ENCODE assay signal across 1 cellular context in the genomic region with DNA sequence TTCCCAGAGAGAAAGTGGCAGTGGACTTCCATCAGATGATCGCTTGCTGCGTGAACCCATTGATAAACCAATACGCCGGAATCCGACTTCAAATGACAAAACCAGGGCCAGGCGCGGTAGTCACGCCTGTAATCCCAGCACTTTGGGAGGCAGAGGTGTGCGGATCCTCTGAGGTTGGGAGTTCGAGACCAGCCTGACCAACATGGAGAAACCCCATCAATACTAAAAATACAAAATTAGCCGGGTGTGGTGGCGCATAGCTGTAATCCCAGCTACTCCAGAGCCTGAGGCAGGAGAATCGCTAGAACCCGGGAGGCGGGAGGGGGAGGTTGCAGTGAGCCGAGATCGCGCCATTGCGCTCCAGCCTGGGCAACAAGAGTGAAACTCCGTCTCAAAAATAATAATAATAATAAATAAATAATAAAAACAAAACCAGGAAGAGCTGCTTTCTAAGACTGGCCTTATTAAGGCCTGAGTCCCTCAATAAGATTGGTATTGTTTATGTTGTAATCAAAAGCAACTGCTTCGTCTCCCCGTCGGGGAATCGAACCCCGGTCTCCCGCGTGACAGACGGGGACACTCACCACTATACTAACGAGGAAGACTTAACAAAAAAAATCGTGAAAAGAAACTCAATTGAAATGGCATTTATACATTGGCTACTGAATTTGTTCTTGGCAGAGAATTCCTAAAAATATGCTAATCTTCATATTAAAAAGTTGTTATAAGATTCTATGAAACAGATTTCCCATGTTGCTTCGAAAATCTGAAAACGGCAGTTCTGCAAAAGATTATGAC.
A peak's percentile ranks its signal among the peaks of the same experiment; 100 is the strongest.
TF ChIP-seq lines count a peak whose summit lies in the region.

No MANE protein-coding gene starts in this region.

TF ChIP-seq in HEK293, 187 proteins besides CTCF, POLR2A, EP300 and RAD21 (continued from another document and continues in another):
- TF ChIP-seq ZNF112 (tag by site-specific recombination; IDR thresholded peaks at IDR 0.05) = no peak
- no peak for TF ChIP-seq GLIS2 (tag by site-specific recombination; IDR thresholded peaks at IDR 0.05)
- no peak for TF ChIP-seq ZNF223 (tag by site-specific recombination; IDR thresholded peaks at IDR 0.05)
- no peak for TF ChIP-seq ZNF350 (tag by site-specific recombination; IDR thresholded peaks at IDR 0.05)
- TF ChIP-seq GFI1B (tag by site-specific recombination; IDR thresholded peaks at IDR 0.05) = no peak
- TF ChIP-seq, protein P1, sequence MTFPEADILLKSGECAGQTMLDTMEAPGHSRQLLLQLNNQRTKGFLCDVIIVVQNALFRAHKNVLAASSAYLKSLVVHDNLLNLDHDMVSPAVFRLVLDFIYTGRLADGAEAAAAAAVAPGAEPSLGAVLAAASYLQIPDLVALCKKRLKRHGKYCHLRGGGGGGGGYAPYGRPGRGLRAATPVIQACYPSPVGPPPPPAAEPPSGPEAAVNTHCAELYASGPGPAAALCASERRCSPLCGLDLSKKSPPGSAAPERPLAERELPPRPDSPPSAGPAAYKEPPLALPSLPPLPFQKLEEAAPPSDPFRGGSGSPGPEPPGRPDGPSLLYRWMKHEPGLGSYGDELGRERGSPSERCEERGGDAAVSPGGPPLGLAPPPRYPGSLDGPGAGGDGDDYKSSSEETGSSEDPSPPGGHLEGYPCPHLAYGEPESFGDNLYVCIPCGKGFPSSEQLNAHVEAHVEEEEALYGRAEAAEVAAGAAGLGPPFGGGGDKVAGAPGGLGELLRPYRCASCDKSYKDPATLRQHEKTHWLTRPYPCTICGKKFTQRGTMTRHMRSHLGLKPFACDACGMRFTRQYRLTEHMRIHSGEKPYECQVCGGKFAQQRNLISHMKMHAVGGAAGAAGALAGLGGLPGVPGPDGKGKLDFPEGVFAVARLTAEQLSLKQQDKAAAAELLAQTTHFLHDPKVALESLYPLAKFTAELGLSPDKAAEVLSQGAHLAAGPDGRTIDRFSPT (tag by site-specific recombination; IDR thresholded peaks at IDR 0.05) = no peak
- no peak for TF ChIP-seq ZNF510 (tag by site-specific recombination; IDR thresholded peaks at IDR 0.05; ENCODE audit: insufficient replicate concordance)
- TF ChIP-seq, protein P2, sequence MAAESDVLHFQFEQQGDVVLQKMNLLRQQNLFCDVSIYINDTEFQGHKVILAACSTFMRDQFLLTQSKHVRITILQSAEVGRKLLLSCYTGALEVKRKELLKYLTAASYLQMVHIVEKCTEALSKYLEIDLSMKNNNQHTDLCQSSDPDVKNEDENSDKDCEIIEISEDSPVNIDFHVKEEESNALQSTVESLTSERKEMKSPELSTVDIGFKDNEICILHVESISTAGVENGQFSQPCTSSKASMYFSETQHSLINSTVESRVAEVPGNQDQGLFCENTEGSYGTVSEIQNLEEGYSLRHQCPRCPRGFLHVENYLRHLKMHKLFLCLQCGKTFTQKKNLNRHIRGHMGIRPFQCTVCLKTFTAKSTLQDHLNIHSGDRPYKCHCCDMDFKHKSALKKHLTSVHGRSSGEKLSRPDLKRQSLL (tag by site-specific recombination; IDR thresholded peaks at IDR 0.05) = no peak
- TF ChIP-seq, protein P3, sequence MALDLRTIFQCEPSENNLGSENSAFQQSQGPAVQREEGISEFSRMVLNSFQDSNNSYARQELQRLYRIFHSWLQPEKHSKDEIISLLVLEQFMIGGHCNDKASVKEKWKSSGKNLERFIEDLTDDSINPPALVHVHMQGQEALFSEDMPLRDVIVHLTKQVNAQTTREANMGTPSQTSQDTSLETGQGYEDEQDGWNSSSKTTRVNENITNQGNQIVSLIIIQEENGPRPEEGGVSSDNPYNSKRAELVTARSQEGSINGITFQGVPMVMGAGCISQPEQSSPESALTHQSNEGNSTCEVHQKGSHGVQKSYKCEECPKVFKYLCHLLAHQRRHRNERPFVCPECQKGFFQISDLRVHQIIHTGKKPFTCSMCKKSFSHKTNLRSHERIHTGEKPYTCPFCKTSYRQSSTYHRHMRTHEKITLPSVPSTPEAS (tag by site-specific recombination; IDR thresholded peaks at IDR 0.05) = no peak
- no peak for TF ChIP-seq ZNF121 (tag by site-specific recombination; IDR thresholded peaks at IDR 0.05)
- TF ChIP-seq ZNF791 (tag by site-specific recombination; IDR thresholded peaks at IDR 0.05) = no peak
- no peak for TF ChIP-seq OVOL3 (tag by site-specific recombination; IDR thresholded peaks at IDR 0.05)
- no peak for TF ChIP-seq SP2 (tag by site-specific recombination; IDR thresholded peaks at IDR 0.05)
- TF ChIP-seq, protein P4, sequence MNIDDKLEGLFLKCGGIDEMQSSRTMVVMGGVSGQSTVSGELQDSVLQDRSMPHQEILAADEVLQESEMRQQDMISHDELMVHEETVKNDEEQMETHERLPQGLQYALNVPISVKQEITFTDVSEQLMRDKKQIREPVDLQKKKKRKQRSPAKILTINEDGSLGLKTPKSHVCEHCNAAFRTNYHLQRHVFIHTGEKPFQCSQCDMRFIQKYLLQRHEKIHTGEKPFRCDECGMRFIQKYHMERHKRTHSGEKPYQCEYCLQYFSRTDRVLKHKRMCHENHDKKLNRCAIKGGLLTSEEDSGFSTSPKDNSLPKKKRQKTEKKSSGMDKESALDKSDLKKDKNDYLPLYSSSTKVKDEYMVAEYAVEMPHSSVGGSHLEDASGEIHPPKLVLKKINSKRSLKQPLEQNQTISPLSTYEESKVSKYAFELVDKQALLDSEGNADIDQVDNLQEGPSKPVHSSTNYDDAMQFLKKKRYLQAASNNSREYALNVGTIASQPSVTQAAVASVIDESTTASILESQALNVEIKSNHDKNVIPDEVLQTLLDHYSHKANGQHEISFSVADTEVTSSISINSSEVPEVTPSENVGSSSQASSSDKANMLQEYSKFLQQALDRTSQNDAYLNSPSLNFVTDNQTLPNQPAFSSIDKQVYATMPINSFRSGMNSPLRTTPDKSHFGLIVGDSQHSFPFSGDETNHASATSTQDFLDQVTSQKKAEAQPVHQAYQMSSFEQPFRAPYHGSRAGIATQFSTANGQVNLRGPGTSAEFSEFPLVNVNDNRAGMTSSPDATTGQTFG (tag by site-specific recombination; IDR thresholded peaks at IDR 0.05; ENCODE audit: borderline replicate concordance) = no peak
- no peak for TF ChIP-seq ZNF311 (tag by site-specific recombination; IDR thresholded peaks at IDR 0.05; ENCODE audit: borderline replicate concordance)
- TF ChIP-seq SP7 (tag by site-specific recombination; IDR thresholded peaks at IDR 0.05) = peak; percentile 73
- TF ChIP-seq ZNF776 (tag by site-specific recombination; IDR thresholded peaks at IDR 0.05; ENCODE audit: borderline replicate concordance) = no peak
- TF ChIP-seq ZNF23 (tag by site-specific recombination; IDR thresholded peaks at IDR 0.05; ENCODE audit: borderline replicate concordance) = no peak
- no peak for TF ChIP-seq ZNF549 (tag by site-specific recombination; IDR thresholded peaks at IDR 0.05)
- TF ChIP-seq ZNF169 (tag by site-specific recombination; IDR thresholded peaks at IDR 0.05) = no peak
- TF ChIP-seq FEZF1 (tag by site-specific recombination; IDR thresholded peaks at IDR 0.05) = no peak
- TF ChIP-seq ZNF175 (tag by site-specific recombination; IDR thresholded peaks at IDR 0.05) = no peak
- TF ChIP-seq ZNF600 (tag by site-specific recombination; IDR thresholded peaks at IDR 0.05) = no peak
- TF ChIP-seq ZSCAN16 (tag by site-specific recombination; IDR thresholded peaks at IDR 0.05) = no peak
- TF ChIP-seq, protein P5, sequence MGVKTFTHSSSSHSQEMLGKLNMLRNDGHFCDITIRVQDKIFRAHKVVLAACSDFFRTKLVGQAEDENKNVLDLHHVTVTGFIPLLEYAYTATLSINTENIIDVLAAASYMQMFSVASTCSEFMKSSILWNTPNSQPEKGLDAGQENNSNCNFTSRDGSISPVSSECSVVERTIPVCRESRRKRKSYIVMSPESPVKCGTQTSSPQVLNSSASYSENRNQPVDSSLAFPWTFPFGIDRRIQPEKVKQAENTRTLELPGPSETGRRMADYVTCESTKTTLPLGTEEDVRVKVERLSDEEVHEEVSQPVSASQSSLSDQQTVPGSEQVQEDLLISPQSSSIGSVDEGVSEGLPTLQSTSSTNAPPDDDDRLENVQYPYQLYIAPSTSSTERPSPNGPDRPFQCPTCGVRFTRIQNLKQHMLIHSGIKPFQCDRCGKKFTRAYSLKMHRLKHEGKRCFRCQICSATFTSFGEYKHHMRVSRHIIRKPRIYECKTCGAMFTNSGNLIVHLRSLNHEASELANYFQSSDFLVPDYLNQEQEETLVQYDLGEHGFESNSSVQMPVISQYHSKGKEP (tag by site-specific recombination; IDR thresholded peaks at IDR 0.05) = peak; percentile 53; the same call in 1 of the 2 replicates
- TF ChIP-seq ZNF140 (tag by site-specific recombination; IDR thresholded peaks at IDR 0.05) = no peak
- no peak for TF ChIP-seq ZNF155 (tag by site-specific recombination; IDR thresholded peaks at IDR 0.05)
- TF ChIP-seq GLI2 (tag by site-specific recombination; IDR thresholded peaks at IDR 0.05; ENCODE audit: borderline replicate concordance, low read depth) = no peak
- TF ChIP-seq ZNF48 (tag by site-specific recombination; IDR thresholded peaks at IDR 0.05) = no peak
- TF ChIP-seq ZNF529 (tag by site-specific recombination; IDR thresholded peaks at IDR 0.05; ENCODE audit: insufficient replicate concordance) = no peak
- TF ChIP-seq ZNF629 (tag by site-specific recombination; IDR thresholded peaks at IDR 0.05) = peak; percentile 53
- TF ChIP-seq ZNF843 (tag by site-specific recombination; IDR thresholded peaks at IDR 0.05) = no peak
- TF ChIP-seq, protein P6, sequence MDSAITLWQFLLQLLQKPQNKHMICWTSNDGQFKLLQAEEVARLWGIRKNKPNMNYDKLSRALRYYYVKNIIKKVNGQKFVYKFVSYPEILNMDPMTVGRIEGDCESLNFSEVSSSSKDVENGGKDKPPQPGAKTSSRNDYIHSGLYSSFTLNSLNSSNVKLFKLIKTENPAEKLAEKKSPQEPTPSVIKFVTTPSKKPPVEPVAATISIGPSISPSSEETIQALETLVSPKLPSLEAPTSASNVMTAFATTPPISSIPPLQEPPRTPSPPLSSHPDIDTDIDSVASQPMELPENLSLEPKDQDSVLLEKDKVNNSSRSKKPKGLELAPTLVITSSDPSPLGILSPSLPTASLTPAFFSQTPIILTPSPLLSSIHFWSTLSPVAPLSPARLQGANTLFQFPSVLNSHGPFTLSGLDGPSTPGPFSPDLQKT (IDR thresholded peaks at IDR 0.05; ENCODE audit: borderline replicate concordance, low read depth, low read length) = no peak
- no peak for TF ChIP-seq ZNF302 (tag by site-specific recombination; IDR thresholded peaks at IDR 0.05; ENCODE audit: low read depth)
- TF ChIP-seq ZNF561 (tag by site-specific recombination; IDR thresholded peaks at IDR 0.05; ENCODE audit: borderline replicate concordance) = 0 out of 2 replicates have a peak, but pooled peaks have one; percentile 57
- TF ChIP-seq ZNF501 (tag by site-specific recombination; IDR thresholded peaks at IDR 0.05) = no peak; the same call in 1 of the 2 replicates
- TF ChIP-seq KLF1 (tag by site-specific recombination; IDR thresholded peaks at IDR 0.05) = no peak
- TF ChIP-seq, protein P7, sequence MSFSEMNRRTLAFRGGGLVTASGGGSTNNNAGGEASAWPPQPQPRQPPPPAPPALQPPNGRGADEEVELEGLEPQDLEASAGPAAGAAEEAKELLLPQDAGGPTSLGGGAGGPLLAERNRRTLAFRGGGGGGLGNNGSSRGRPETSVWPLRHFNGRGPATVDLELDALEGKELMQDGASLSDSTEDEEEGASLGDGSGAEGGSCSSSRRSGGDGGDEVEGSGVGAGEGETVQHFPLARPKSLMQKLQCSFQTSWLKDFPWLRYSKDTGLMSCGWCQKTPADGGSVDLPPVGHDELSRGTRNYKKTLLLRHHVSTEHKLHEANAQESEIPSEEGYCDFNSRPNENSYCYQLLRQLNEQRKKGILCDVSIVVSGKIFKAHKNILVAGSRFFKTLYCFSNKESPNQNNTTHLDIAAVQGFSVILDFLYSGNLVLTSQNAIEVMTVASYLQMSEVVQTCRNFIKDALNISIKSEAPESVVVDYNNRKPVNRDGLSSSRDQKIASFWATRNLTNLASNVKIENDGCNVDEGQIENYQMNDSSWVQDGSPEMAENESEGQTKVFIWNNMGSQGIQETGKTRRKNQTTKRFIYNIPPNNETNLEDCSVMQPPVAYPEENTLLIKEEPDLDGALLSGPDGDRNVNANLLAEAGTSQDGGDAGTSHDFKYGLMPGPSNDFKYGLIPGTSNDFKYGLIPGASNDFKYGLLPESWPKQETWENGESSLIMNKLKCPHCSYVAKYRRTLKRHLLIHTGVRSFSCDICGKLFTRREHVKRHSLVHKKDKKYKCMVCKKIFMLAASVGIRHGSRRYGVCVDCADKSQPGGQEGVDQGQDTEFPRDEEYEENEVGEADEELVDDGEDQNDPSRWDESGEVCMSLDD (tag by site-specific recombination; IDR thresholded peaks at IDR 0.05) = no peak
- 0 out of 2 replicates have a peak, but pooled peaks have one; percentile 39 for TF ChIP-seq ZNF37A (tag by site-specific recombination; IDR thresholded peaks at IDR 0.05)
- peak; percentile 26; the same call in 1 of the 2 replicates for TF ChIP-seq ZNF830 (tag by site-specific recombination; IDR thresholded peaks at IDR 0.05; ENCODE audit: low read depth)
- TF ChIP-seq, protein P8, sequence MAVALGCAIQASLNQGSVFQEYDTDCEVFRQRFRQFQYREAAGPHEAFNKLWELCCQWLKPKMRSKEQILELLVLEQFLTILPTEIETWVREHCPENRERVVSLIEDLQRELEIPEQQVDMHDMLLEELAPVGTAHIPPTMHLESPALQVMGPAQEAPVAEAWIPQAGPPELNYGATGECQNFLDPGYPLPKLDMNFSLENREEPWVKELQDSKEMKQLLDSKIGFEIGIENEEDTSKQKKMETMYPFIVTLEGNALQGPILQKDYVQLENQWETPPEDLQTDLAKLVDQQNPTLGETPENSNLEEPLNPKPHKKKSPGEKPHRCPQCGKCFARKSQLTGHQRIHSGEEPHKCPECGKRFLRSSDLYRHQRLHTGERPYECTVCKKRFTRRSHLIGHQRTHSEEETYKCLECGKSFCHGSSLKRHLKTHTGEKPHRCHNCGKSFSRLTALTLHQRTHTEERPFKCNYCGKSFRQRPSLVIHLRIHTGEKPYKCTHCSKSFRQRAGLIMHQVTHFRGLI (tag by site-specific recombination; IDR thresholded peaks at IDR 0.05) = peak; percentile 20; the same call in 1 of the 2 replicates
- no peak for TF ChIP-seq ZNF324 (tag by site-specific recombination; IDR thresholded peaks at IDR 0.05)
- 0 out of 2 replicates have a peak, but pooled peaks have one; percentile 10 for TF ChIP-seq ZNF184 (tag by site-specific recombination; IDR thresholded peaks at IDR 0.05)
- TF ChIP-seq ZNF202 (tag by site-specific recombination; IDR thresholded peaks at IDR 0.05; ENCODE audit: borderline replicate concordance) = peak; percentile 83
- no peak for TF ChIP-seq ZNF621 (tag by site-specific recombination; IDR thresholded peaks at IDR 0.05)
- no peak for TF ChIP-seq ZNF433 (tag by site-specific recombination; IDR thresholded peaks at IDR 0.05; ENCODE audit: low read depth)
- TF ChIP-seq OSR2 (tag by site-specific recombination; IDR thresholded peaks at IDR 0.05) = 0 out of 2 replicates have a peak, but pooled peaks have one; percentile 45
- TF ChIP-seq ZNF514 (tag by site-specific recombination; IDR thresholded peaks at IDR 0.05) = no peak
- TF ChIP-seq ZNF221 (tag by site-specific recombination; IDR thresholded peaks at IDR 0.05; ENCODE audit: borderline replicate concordance) = no peak
- no peak for TF ChIP-seq MZF1 (tag by site-specific recombination; IDR thresholded peaks at IDR 0.05; ENCODE audit: borderline replicate concordance)
- TF ChIP-seq ZEB2 (tag by site-specific recombination; IDR thresholded peaks at IDR 0.05) = no peak
- TF ChIP-seq ZNF335 (tag by site-specific recombination; conservative IDR thresholded peaks at IDR 0.05) = no peak; the same call in 1 of the 2 replicates
- no peak for TF ChIP-seq WT1 (tag by site-specific recombination; IDR thresholded peaks at IDR 0.05)
- TF ChIP-seq ZFP37 (tag by site-specific recombination; IDR thresholded peaks at IDR 0.05) = no peak
- TF ChIP-seq IKZF3 (tag by site-specific recombination; IDR thresholded peaks at IDR 0.05) = no peak
- no peak for TF ChIP-seq ZIC2 (tag by site-specific recombination; IDR thresholded peaks at IDR 0.05)
